In genomic region chr4:177313263-177313662, GRCh38 we compare ENCODE assay signal across 24 cellular contexts. TPM values are rescaled to one million over a fixed set of nuclear protein-coding genes. Genes with fewer than 3 reads are reported as not detected.
DNase-seq lines count a peak whose midpoint lies in the region; ATAC-seq and TF ChIP-seq lines count a peak whose summit lies in the region.
"Had no signal": no experiment of that assay in that cellular context is flagged by ENCODE, and none has a peak within 500 bp of the region (broad histone marks: within the 10 kb centered on the region; RNA-seq: fewer than 3 reads in every experiment).

No MANE protein-coding gene starts in this region.

- ATAC-seq in CD4-positive, CD25-positive, alpha-beta regulatory T cell (ENCODE audit: low read depth in 2 of 2), result no peak
- ATAC-seq: activated CD4-positive, CD25-positive, alpha-beta regulatory T cell treated with anti-CD3 and anti-CD28 coated beads, Interleukin-2, amount 50 U/mL, for 24 hours; left cardiac atrium had no signal

- H4K20me1 ChIP-seq in hepatocyte (ENCODE audit: insufficient read depth, poor library complexity, severe bottlenecking), result no peaks in the 10 kb centered on the region

- WGBS in hepatocyte (ENCODE audit: low lambda C conversion rate, missing lambda C conversion rate), result 81% methylated on average over 1 of the region's 1 CpG

- no peak for DNase-seq in CD4-positive, CD25-positive, alpha-beta regulatory T cell
- DNase-seq in HFFc6 (no peak), SK-N-MC (ENCODE audit: low read depth, low spot score) (no peak), fibroblast of the aortic adventitia (ENCODE audit: low read depth) (peak; percentile 41), hepatocyte (ENCODE audit: low spot score) (no peak), Ammon's horn (ENCODE audit: low spot score) (no peak), NCI-H1436 treated with DMSO at 0.1 percent for 48 hours (lab: John Stamatoyannopoulos, UW) (no peak)
- DNase-seq in stimulated activated CD4-positive, alpha-beta T cell treated with anti-CD3 and anti-CD28 coated beads, Interleukin-1b, Interleukin-23, amount 100 ng/mL, for 48 hours, result no peak
- DNase-seq: BE2C, Calu3, caudate nucleus, esophagus squamous epithelium, GF-D8, hypothalamus, left cardiac atrium, MG63, NCI-H2029 treated with DMSO at 0.1 percent for 48 hours, NCI-H510A treated with DMSO at 0.1 percent for 48 hours, nephron progenitor cell, SJCRH30, T1000 had no signal

- no peaks in the 10 kb centered on the region for H3K79me2 ChIP-seq in hepatocyte

- peak overlapping the region in 1 of 3 donors; percentile 2 for H3K27ac Mint-ChIP-seq in CD4-positive, CD25-positive, alpha-beta regulatory T cell
- peak overlapping the region; percentile 34 for H3K27ac Mint-ChIP-seq in HFFc6
- H3K27ac Mint-ChIP-seq: mesothelial cell of epicardium, nephron progenitor cell had no signal

- TF ChIP-seq CTCF in HFFc6 (IDR thresholded peaks at IDR 0.05), result no peak
- no peak for TF ChIP-seq CTCF in fibroblast of the aortic adventitia (IDR thresholded peaks at IDR 0.05; ENCODE audit: insufficient read depth, low read length)
- TF ChIP-seq CTCF in hepatocyte (IDR thresholded peaks at IDR 0.05; ENCODE audit: poor library complexity), result no peak

- no peaks in the 10 kb centered on the region for H3K27me3 Mint-ChIP-seq in CD4-positive, CD25-positive, alpha-beta regulatory T cell
- no peaks in the 10 kb centered on the region for H3K27me3 Mint-ChIP-seq in HFFc6 (ENCODE audit: insufficient read depth)

- H3K4me2 ChIP-seq in hepatocyte, result no peak overlapping the region

- H3K9me2 ChIP-seq in hepatocyte (replicated peaks; ENCODE audit: insufficient read depth), result no peaks in the 10 kb centered on the region

- H2AFZ ChIP-seq in hepatocyte, result no peak overlapping the region

- peak overlapping the region; percentile 42 for H3K4me3 ChIP-seq in CD4-positive, CD25-positive, alpha-beta regulatory T cell (ENCODE audit: low read depth, low read length)
- peak overlapping the region; percentile 34 for H3K4me3 ChIP-seq in SK-N-MC
- no peak overlapping the region for H3K4me3 ChIP-seq in fibroblast of the aortic adventitia (ENCODE audit: low read depth, low read length)
- H3K4me3 ChIP-seq in hepatocyte, result no peak overlapping the region
- H3K4me3 ChIP-seq: esophagus squamous epithelium, MG63, SJCRH30, suprapubic skin had no signal

- peaks cover 63% of the 10 kb centered on the region for H3K4me1 ChIP-seq in CD4-positive, CD25-positive, alpha-beta regulatory T cell (ENCODE audit: control insufficient read depth, insufficient read depth, low read length, poor library complexity, severe bottlenecking)
- no peaks in the 10 kb centered on the region for H3K4me1 ChIP-seq in hepatocyte (ENCODE audit: insufficient read depth)
- H3K4me1 ChIP-seq: BE2C had no signal

- no peaks in the 10 kb centered on the region for H3K27me3 ChIP-seq in CD4-positive, CD25-positive, alpha-beta regulatory T cell (ENCODE audit: control insufficient read depth, insufficient read depth, low read length)
- H3K27me3 ChIP-seq in hepatocyte, result no peaks in the 10 kb centered on the region
- H3K27me3 ChIP-seq: BE2C, esophagus squamous epithelium, MG63, SJCRH30, suprapubic skin had no signal

- no peaks in the 10 kb centered on the region for H3K9me3 ChIP-seq in CD4-positive, CD25-positive, alpha-beta regulatory T cell (ENCODE audit: control insufficient read depth in 2 of 2, low read length in 2 of 2)
- H3K9me3 ChIP-seq in SK-N-MC (ENCODE audit: low read depth, low read length), result no peaks in the 10 kb centered on the region
- no peaks in the 10 kb centered on the region for H3K9me3 ChIP-seq in hepatocyte (ENCODE audit: low read depth)
- H3K9me3 ChIP-seq: BE2C, esophagus squamous epithelium, MG63, SJCRH30, suprapubic skin had no signal

- no peaks in the 10 kb centered on the region for H3K36me3 ChIP-seq in CD4-positive, CD25-positive, alpha-beta regulatory T cell (ENCODE audit: control insufficient read depth, insufficient read depth, low read length)
- H3K36me3 ChIP-seq in SK-N-MC (ENCODE audit: insufficient read depth, low read length) (0 out of 2 replicates have a peak, but pooled peaks cover 4% of the 10 kb centered on the region), hepatocyte (replicated peaks; ENCODE audit: insufficient read depth, low read depth) (no peaks in the 10 kb centered on the region)
- H3K36me3 ChIP-seq: BE2C, esophagus squamous epithelium, suprapubic skin had no signal

- no peaks in the 10 kb centered on the region for H3K9me3 Mint-ChIP-seq in CD4-positive, CD25-positive, alpha-beta regulatory T cell
- H3K9me3 Mint-ChIP-seq in HFFc6, result no peaks in the 10 kb centered on the region
- H3K9me3 Mint-ChIP-seq: mesothelial cell of epicardium had no signal

- peaks cover 20 to 79% (median 49%) of the 10 kb centered on the region in 4 donors for H3K4me1 Mint-ChIP-seq in CD4-positive, CD25-positive, alpha-beta regulatory T cell
- H3K4me1 Mint-ChIP-seq in HFFc6 (ENCODE audit: low read depth), result peaks cover 83% of the 10 kb centered on the region

- H3K4me3 Mint-ChIP-seq in CD4-positive, CD25-positive, alpha-beta regulatory T cell, result peak overlapping the region in 2 of 4 donors; percentile 27 to 40
- peak overlapping the region; percentile 56 for H3K4me3 Mint-ChIP-seq in HFFc6
- H3K4me3 Mint-ChIP-seq: mesothelial cell of epicardium, nephron progenitor cell had no signal

- peak overlapping the region; percentile 36 for H3K27ac ChIP-seq in CD4-positive, CD25-positive, alpha-beta regulatory T cell (ENCODE audit: insufficient read depth, low read length, poor library complexity, severe bottlenecking)
- peak overlapping the region; percentile 25; the same call in 1 of the 2 replicates for H3K27ac ChIP-seq in SK-N-MC
- H3K27ac ChIP-seq in hepatocyte, result no peak overlapping the region
- H3K27ac ChIP-seq: esophagus squamous epithelium, SJCRH30, suprapubic skin had no signal

- no peaks in the 10 kb centered on the region for H3K36me3 Mint-ChIP-seq in CD4-positive, CD25-positive, alpha-beta regulatory T cell
- peaks cover under 1% of the 10 kb centered on the region; the same call in 1 of the 2 replicates for H3K36me3 Mint-ChIP-seq in HFFc6 (ENCODE audit: low read depth)
- H3K36me3 Mint-ChIP-seq: mesothelial cell of epicardium had no signal

- H3K9ac ChIP-seq in SK-N-MC (ENCODE audit: insufficient read length), result no peak overlapping the region

RNA-seq across cellular contexts. Expression of gene NEIL3, which starts 3.6 kb away (rescaled TPM):
- total RNA-seq in CD4-positive, CD25-positive, alpha-beta regulatory T cell, result 5.0 TPM
- 1 to 10 TPM in 1 of 4 donors, under 1 TPM in 3; 0.39 to 2.7 (median 0.71) TPM for polyA plus RNA-seq in CD4-positive, CD25-positive, alpha-beta regulatory T cell
- 1 to 10 TPM; 4.1 to 9.5 (median 9.0) TPM for total RNA-seq in HFFc6 (2021; fragmentation: NEBNext Ultra II Directional; extraction: Animal tissue kit (Norgen Biotek cat#: 25700))
- total RNA-seq in fibroblast of the aortic adventitia (ENCODE audit: low replicate concordance) (3.7 and 20.8 TPM in 2 replicates), hepatocyte (2.0 and 2.1 TPM in 2 replicates)
- polyA plus RNA-seq in hepatocyte, result 0.87 and 1.3 TPM in 2 replicates

Comparison
In these comparisons a context has a peak if more than half of its experiments do, and no peak if none do; other contexts are left out.
1. H3K4me3 ChIP-seq: peak in CD4-positive, CD25-positive, alpha-beta regulatory T cell (single experiment) and SK-N-MC (single experiment); none in fibroblast of the aortic adventitia (single experiment) and hepatocyte (single experiment).